19 cellular contexts compared by ENCODE assay signal in genomic region chr11:2534957-2535672, GRCh38.
A peak's percentile ranks its signal among the peaks of the same experiment; 100 is the strongest.
DNase-seq lines count a peak whose midpoint lies in the region; ATAC-seq and TF ChIP-seq lines count a peak whose summit lies in the region.
"Had no signal": no experiment of that assay in that cellular context is flagged by ENCODE, and none has a peak within 500 bp of the region (broad histone marks: within the 10 kb centered on the region; RNA-seq: fewer than 3 reads in every experiment).

No MANE protein-coding gene starts in this region.

- H3K79me1 ChIP-seq in trophoblast cell (ENCODE audit: low read length): peaks cover 21% of the 10 kb centered on the region

- H2BK12ac ChIP-seq in trophoblast cell (ENCODE audit: low read length): peak overlapping the region; percentile 53

- 94% methylated on average over 15 of the region's 15 CpGs for WGBS in right cardiac atrium
- WGBS in trophoblast cell (ENCODE audit: extremely low coverage, insufficient coverage, insufficient read length): no CpG with 5 or more reads among the region's 15 CpGs

- no peak overlapping the region for H3K18ac ChIP-seq in trophoblast cell (ENCODE audit: low read length)

- peaks cover 5 to 16% (median 7%) of the 10 kb centered on the region in 3 donors for H3K27me3 Mint-ChIP-seq in CD14-positive monocyte (ENCODE audit: low read depth in 3 of 3)
- H3K27me3 Mint-ChIP-seq: activated CD4-positive, alpha-beta T cell treated with anti-CD3 and anti-CD28 coated beads, Interleukin-2, amount 10 ng/mL, durations not matched to agents 7 days and 5 days; effector memory CD8-positive, alpha-beta T cell had no signal

- H3K4me3 ChIP-seq in Peyer's patch (no peak overlapping the region), right cardiac atrium (ENCODE audit: low read length) (no peak overlapping the region), trophoblast cell (ENCODE audit: low read depth, low read length) (no peak overlapping the region), vagina (no peak overlapping the region)
- H3K4me3 ChIP-seq: prostate gland had no signal

- H3K27ac ChIP-seq in Peyer's patch (no peak overlapping the region), right cardiac atrium (ENCODE audit: low read length) (no peak overlapping the region), trophoblast cell (ENCODE audit: low read depth, low read length) (no peak overlapping the region), vagina (no peak overlapping the region)
- H3K27ac ChIP-seq: prostate gland had no signal

- H3K23ac ChIP-seq in trophoblast cell (ENCODE audit: low read length): no peak overlapping the region

- no peak overlapping the region for H4K12ac ChIP-seq in trophoblast cell (ENCODE audit: low read depth, low read length)

- no peaks in the 10 kb centered on the region for H3K36me3 ChIP-seq in Peyer's patch
- no peaks in the 10 kb centered on the region for H3K36me3 ChIP-seq in trophoblast cell (ENCODE audit: control insufficient read depth in 1 of 2, insufficient read depth in 2 of 2, low read length in 2 of 2)
- no peaks in the 10 kb centered on the region for H3K36me3 ChIP-seq in vagina
- H3K36me3 ChIP-seq: prostate gland had no signal

- peak overlapping the region; percentile 78 for H2AK5ac ChIP-seq in trophoblast cell (ENCODE audit: low read length)

- no peak overlapping the region for H3K9ac ChIP-seq in trophoblast cell (ENCODE audit: low read length)

- H3K9me3 ChIP-seq in Peyer's patch: no peaks in the 10 kb centered on the region
- no peaks in the 10 kb centered on the region for H3K9me3 ChIP-seq in right cardiac atrium (ENCODE audit: control insufficient read depth, low read length)
- peaks cover 6% of the 10 kb centered on the region for H3K9me3 ChIP-seq in trophoblast cell (ENCODE audit: insufficient read depth, low read depth, low read length)
- no peaks in the 10 kb centered on the region for H3K9me3 ChIP-seq in vagina
- H3K9me3 ChIP-seq: prostate gland had no signal

- TF ChIP-seq CTCF in CD14-positive monocyte (IDR thresholded peaks at IDR 0.05) (no peak), Peyer's patch (IDR thresholded peaks at IDR 0.05) (no peak), vagina (IDR thresholded peaks at IDR 0.05) (no peak)

- peaks cover 0 to 22% (median 13%) of the 10 kb centered on the region in 4 donors for H3K4me1 ChIP-seq in Peyer's patch
- H3K4me1 ChIP-seq in right cardiac atrium (ENCODE audit: control insufficient read depth, insufficient read depth, low read length): peaks cover 3% of the 10 kb centered on the region
- peaks cover 17% of the 10 kb centered on the region in 2 experiments for H3K4me1 ChIP-seq in trophoblast cell (ENCODE audit: control insufficient read depth in 1 of 2, insufficient read depth in 2 of 2, low read length in 2 of 2)
- H3K4me1 ChIP-seq in vagina: peaks cover 16% of the 10 kb centered on the region
- H3K4me1 ChIP-seq: prostate gland had no signal

- no peak for TF ChIP-seq POLR2A in Peyer's patch (IDR thresholded peaks at IDR 0.05)
- TF ChIP-seq POLR2A in vagina (IDR thresholded peaks at IDR 0.05): no peak

- ATAC-seq in right cardiac atrium: no peak
- ATAC-seq: effector memory CD8-positive, alpha-beta T cell; naive thymus-derived CD4-positive, alpha-beta T cell had no signal

- H3K27ac Mint-ChIP-seq in CD14-positive monocyte: no peak overlapping the region
- H3K27ac Mint-ChIP-seq: activated CD4-positive, alpha-beta T cell treated with anti-CD3 and anti-CD28 coated beads, Interleukin-2, amount 10 ng/mL, durations not matched to agents 7 days and 5 days; effector memory CD8-positive, alpha-beta T cell; immature natural killer cell; naive thymus-derived CD4-positive, alpha-beta T cell had no signal

- DNase-seq in CD14-positive monocyte (ENCODE audit: low spot score): peak; percentile 42
- DNase-seq in Peyer's patch: peak in 2 of 3 donors; percentile 40 to 41
- DNase-seq in right cardiac atrium: peak; percentile 8 to 53 (median 26)
- DNase-seq in trophoblast cell: peak; percentile 75 to 86
- DNase-seq in vagina (ENCODE audit: extremely low spot score in 2 of 2): no peak
- DNase-seq in NCI-H82 (lab: John Stamatoyannopoulos, UW): no peak
- no peak for DNase-seq in H4 (ENCODE audit: low spot score)
- DNase-seq: activated CD4-positive, alpha-beta T cell treated with anti-CD3 and anti-CD28 coated beads, Interleukin-2, amount 10 ng/mL, durations not matched to agents 7 days and 5 days; DND-41; effector memory CD8-positive, alpha-beta T cell; immature natural killer cell; Karpas-422; naive thymus-derived CD4-positive, alpha-beta T cell; NCI-H1092 treated with DMSO at 0.1 percent for 48 hours; NCI-H2081; NCI-H510A; SHP77 treated with DMSO at 0.1 percent for 48 hours; stimulated activated CD4-positive, alpha-beta T cell treated with anti-CD3 and anti-CD28 coated beads, Interleukin-12 subunit alpha, Interleukin-12 subunit beta, amount 100 ng/mL, for 4 hours had no signal

- peaks cover 6% of the 10 kb centered on the region for H3K79me2 ChIP-seq in trophoblast cell (ENCODE audit: control insufficient read depth, insufficient read depth, low read length, poor library complexity)

- peak overlapping the region; percentile 74 for H2BK5ac ChIP-seq in trophoblast cell (ENCODE audit: low read depth, low read length, poor library complexity)

- peak overlapping the region; percentile 73 for H3K14ac ChIP-seq in trophoblast cell (ENCODE audit: low read length)

- H3K27me3 ChIP-seq in Peyer's patch: no peaks in the 10 kb centered on the region
- H3K27me3 ChIP-seq in right cardiac atrium (ENCODE audit: control insufficient read depth, insufficient read depth): no peaks in the 10 kb centered on the region
- H3K27me3 ChIP-seq in trophoblast cell (ENCODE audit: insufficient read depth, low read length): no peaks in the 10 kb centered on the region
- H3K27me3 ChIP-seq in vagina: no peaks in the 10 kb centered on the region

- intact Hi-C loops in CD14-positive monocyte (cut with micrococcal nuclease) (loop anchor here (5.0 to 10.0 kb wide), 3 partner anchors 233 to 557 kb away; partner anchors contain the start of genes C11orf21 (in 1 of the 2) and TSPAN32 (in 1 of the 2)), right cardiac atrium (cut with DNase I) (loop anchor here in 2 of 4 donors (10.0 kb wide), 2 partner anchors 230 to 340 kb away; partner anchors contain the start of genes C11orf21 (in 1 of the 2) and TSPAN32 (in 1 of the 2)), vagina (cut with DNase I) (loop anchor here (10.0 kb wide), 1 partner anchor 330 kb away; no protein-coding TSS in a partner anchor)

- no peaks in the 10 kb centered on the region for H3K9me3 Mint-ChIP-seq in CD14-positive monocyte
- H3K9me3 Mint-ChIP-seq: activated CD4-positive, alpha-beta T cell treated with anti-CD3 and anti-CD28 coated beads, Interleukin-2, amount 10 ng/mL, durations not matched to agents 7 days and 5 days; effector memory CD8-positive, alpha-beta T cell; naive thymus-derived CD4-positive, alpha-beta T cell had no signal

- H2BK120ac ChIP-seq in trophoblast cell (ENCODE audit: insufficient read depth, low read length, poor library complexity): peak overlapping the region; percentile 87

- H3K4me2 ChIP-seq in trophoblast cell (ENCODE audit: low read length): no peak overlapping the region

- H3K36me3 Mint-ChIP-seq in CD14-positive monocyte: peaks cover 22 to 43% of the 10 kb centered on the region in 2 donors
- H3K36me3 Mint-ChIP-seq: immature natural killer cell; naive thymus-derived CD4-positive, alpha-beta T cell had no signal

- no peak overlapping the region for H3K4ac ChIP-seq in trophoblast cell (ENCODE audit: low read depth, low read length)

- H3K4me1 Mint-ChIP-seq in CD14-positive monocyte: peaks cover 37% of the 10 kb centered on the region

- no peak overlapping the region for H4K8ac ChIP-seq in trophoblast cell (ENCODE audit: low read depth, low read length)

- peak overlapping the region; percentile 82 for H4K91ac ChIP-seq in trophoblast cell (ENCODE audit: low read depth, low read length)

- no peak overlapping the region for H2AFZ ChIP-seq in trophoblast cell (ENCODE audit: insufficient read depth, low read length, poor library complexity)

- H3K4me3 Mint-ChIP-seq in CD14-positive monocyte: no peak overlapping the region
- H3K4me3 Mint-ChIP-seq: activated CD4-positive, alpha-beta T cell treated with anti-CD3 and anti-CD28 coated beads, Interleukin-2, amount 10 ng/mL, durations not matched to agents 7 days and 5 days; immature natural killer cell had no signal

Comparison
In these comparisons a context has a peak if more than half of its experiments do, and no peak if none do; other contexts are left out.
1. DNase-seq: peak in CD14-positive monocyte (single experiment), Peyer's patch (2 of 3), right cardiac atrium (3 of 3) and trophoblast cell (2 of 2); none in vagina (0 of 2), NCI-H82 (single experiment) and H4 (single experiment).